Comparison of ENCODE assay signal across 11 cellular contexts in the genomic region with DNA sequence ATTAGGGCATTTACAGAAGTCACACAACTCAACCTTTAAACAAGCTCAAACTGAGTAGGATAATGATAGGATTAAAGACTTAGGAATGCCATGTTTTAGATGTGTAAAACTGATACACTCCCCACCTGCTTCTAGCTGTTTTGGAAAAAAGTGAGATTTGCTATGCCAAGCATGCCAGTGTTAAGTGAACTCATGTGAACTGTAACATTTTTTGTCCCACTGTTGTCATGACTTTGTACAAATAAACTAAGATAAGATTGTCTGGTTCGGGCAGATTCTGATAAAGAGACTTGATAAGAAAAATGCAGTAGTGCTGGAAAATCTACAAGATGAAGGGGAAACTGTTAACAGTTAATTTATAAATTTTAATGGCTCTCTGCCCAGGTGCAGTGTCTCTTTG.
DNase-seq lines count a peak whose midpoint lies in the region; ATAC-seq and TF ChIP-seq lines count a peak whose summit lies in the region.
"Had no signal": no experiment of that assay in that cellular context is flagged by ENCODE, and none has a peak within 500 bp of the region (broad histone marks: within the 10 kb centered on the region; RNA-seq: fewer than 3 reads in every experiment).

No MANE protein-coding gene starts in this region.

- no peaks in the 10 kb centered on the region for H3K9me3 ChIP-seq in CD8-positive, alpha-beta T cell (ENCODE audit: low read length)
- H3K9me3 ChIP-seq in Karpas-422 (ENCODE audit: low read length) = no peaks in the 10 kb centered on the region
- H3K9me3 ChIP-seq: vagina had no signal

- H3K4me1 ChIP-seq in CD8-positive, alpha-beta T cell (ENCODE audit: insufficient read depth, low read length) = peaks cover 19% of the 10 kb centered on the region
- no peaks in the 10 kb centered on the region for H3K4me1 ChIP-seq in Karpas-422 (ENCODE audit: low read length)

- H3K27ac Mint-ChIP-seq in CD8-positive, alpha-beta T cell = peak overlapping the region; percentile 98
- peak overlapping the region in 6 of 10 donors; percentile 75 to 96 (median 94) for H3K27ac Mint-ChIP-seq in naive thymus-derived CD8-positive, alpha-beta T cell

- DNase-seq in CD8-positive, alpha-beta T cell = no peak
- DNase-seq in KBM-7 = peak; percentile 9
- no peak for DNase-seq in coronary artery (ENCODE audit: low spot score)
- peak in 3 of 10 donors; percentile 2 to 36 (median 31) for DNase-seq in naive thymus-derived CD8-positive, alpha-beta T cell
- DNase-seq in ecto neural progenitor cell (ENCODE audit: low spot score) = no peak
- no peak for DNase-seq in HPDE6-E6E7 (ENCODE audit: extremely low spot score)
- no peak for DNase-seq in Karpas-422
- DNase-seq: NCI-H187 treated with DMSO at 0.1 percent for 48 hours; stimulated activated CD4-positive, alpha-beta T cell treated with anti-CD3 and anti-CD28 coated beads, Interleukin-1b, Interleukin-23, amount 100 ng/mL, for 48 hours had no signal

- H3K4me1 Mint-ChIP-seq in CD8-positive, alpha-beta T cell (ENCODE audit: low read depth) = peaks cover 31% of the 10 kb centered on the region
- peaks cover 0 to 28% (median 9%) of the 10 kb centered on the region in 4 donors for H3K4me1 Mint-ChIP-seq in naive thymus-derived CD8-positive, alpha-beta T cell

- intact Hi-C loops in CD8-positive, alpha-beta T cell (cut with DNase I, micrococcal nuclease) = loop anchor here (2.0 to 5.0 kb wide), 4 partner anchors 14 to 305 kb away; a partner anchor contains a TSS

- no peaks in the 10 kb centered on the region for H3K79me2 ChIP-seq in Karpas-422 (ENCODE audit: low read length)

- peaks cover 2% of the 10 kb centered on the region for H3K36me3 Mint-ChIP-seq in CD8-positive, alpha-beta T cell
- peaks cover 0 to 2% (median 0%) of the 10 kb centered on the region in 3 donors for H3K36me3 Mint-ChIP-seq in naive thymus-derived CD8-positive, alpha-beta T cell

- peak; percentile 7 for ATAC-seq in CD8-positive, alpha-beta T cell
- peak; percentile 39 to 49 for ATAC-seq in naive thymus-derived CD8-positive, alpha-beta T cell
- ATAC-seq in HG03097 (IDR thresholded peaks at IDR 0.05; ENCODE audit: low FRiP score, unreplicated experiment) = no peak

- POLR2A ChIA-PET in CD8-positive, alpha-beta T cell (lab: Charles Lee) = interaction anchor here (0.8 to 3.2 kb wide), 7 partner anchors 13 to 96 kb away, joined by 3 to 23 read pairs (median 3); a partner anchor contains a TSS
- POLR2A ChIA-PET in naive thymus-derived CD8-positive, alpha-beta T cell (lab: Charles Lee) = interaction anchor here (0.6 to 2.5 kb wide), 6 partner anchors 64 to 109 kb away, joined by 3 to 26 read pairs (median 3); a partner anchor contains a TSS

- no peaks in the 10 kb centered on the region for H3K27me3 ChIP-seq in CD8-positive, alpha-beta T cell (ENCODE audit: insufficient read depth, low read length)
- H3K27me3 ChIP-seq in Karpas-422 (ENCODE audit: low read length) = no peaks in the 10 kb centered on the region
- H3K27me3 ChIP-seq: vagina had no signal

- no peaks in the 10 kb centered on the region for H3K36me3 ChIP-seq in CD8-positive, alpha-beta T cell (ENCODE audit: insufficient read depth, low read length)
- H3K36me3 ChIP-seq in Karpas-422 (ENCODE audit: insufficient read depth, low read length) = peaks cover 2% of the 10 kb centered on the region; the same call in 1 of the 2 replicates
- H3K36me3 ChIP-seq: vagina had no signal

- no peak for TF ChIP-seq CTCF in CD8-positive, alpha-beta T cell (IDR thresholded peaks at IDR 0.05)
- TF ChIP-seq CTCF in coronary artery (IDR thresholded peaks at IDR 0.05) = no peak

- no peaks in the 10 kb centered on the region for H4K20me1 ChIP-seq in Karpas-422 (ENCODE audit: insufficient read depth, low read depth, low read length)

- H2AFZ ChIP-seq in Karpas-422 (ENCODE audit: low read length) = no peak overlapping the region

- H3K4me3 Mint-ChIP-seq in CD8-positive, alpha-beta T cell = peak overlapping the region; percentile 4
- H3K4me3 Mint-ChIP-seq in naive thymus-derived CD8-positive, alpha-beta T cell = peak overlapping the region in 5 of 10 donors; percentile 5 to 74 (median 42)

- H3K9ac ChIP-seq in Karpas-422 (ENCODE audit: low read length) = no peak overlapping the region

- H3K4me2 ChIP-seq in Karpas-422 (ENCODE audit: low read depth, low read length, poor library complexity, severe bottlenecking) = no peak overlapping the region

- H3K4me3 ChIP-seq in CD8-positive, alpha-beta T cell (ENCODE audit: low read depth, low read length) = no peak overlapping the region
- H3K4me3 ChIP-seq in coronary artery (peak overlapping the region; percentile 23), Karpas-422 (ENCODE audit: low read length) (no peak overlapping the region)
- H3K4me3 ChIP-seq: vagina had no signal

- H3K27ac ChIP-seq in CD8-positive, alpha-beta T cell (ENCODE audit: low read depth, low read length) = peak overlapping the region; percentile 34
- peak overlapping the region in 1 of 2 donors; percentile 74 for H3K27ac ChIP-seq in coronary artery
- no peak overlapping the region for H3K27ac ChIP-seq in Karpas-422 (ENCODE audit: low read length)

- no peaks in the 10 kb centered on the region for H3K9me2 ChIP-seq in Karpas-422 (replicated peaks; ENCODE audit: insufficient read depth, low read length)

- H3K27me3 Mint-ChIP-seq in CD8-positive, alpha-beta T cell (ENCODE audit: low read depth) = no peaks in the 10 kb centered on the region
- no peaks in the 10 kb centered on the region for H3K27me3 Mint-ChIP-seq in naive thymus-derived CD8-positive, alpha-beta T cell

- in situ Hi-C loops in KBM-7 (cut with MboI; ENCODE audit: low pct_unique_long_range_greater_than_20kb, low sequenced_read_pairs) = no loop called here

- no peaks in the 10 kb centered on the region for H3K9me3 Mint-ChIP-seq in CD8-positive, alpha-beta T cell
- H3K9me3 Mint-ChIP-seq in naive thymus-derived CD8-positive, alpha-beta T cell = no peaks in the 10 kb centered on the region

- CTCF ChIA-PET in CD8-positive, alpha-beta T cell (lab: Charles Lee) = interaction anchor here (0.6 to 3.5 kb wide), 15 partner anchors 8 to 166 kb away, joined by 3 to 26 read pairs (median 3); a partner anchor contains a TSS
